ENCODE assay signal across 8 cellular contexts in genomic region chr6:109373762-109374161, GRCh38. TPM values are rescaled to one million over a fixed set of nuclear protein-coding genes. Genes with fewer than 3 reads are reported as not detected.
DNase-seq lines count a peak whose midpoint lies in the region; ATAC-seq lines count a peak whose summit lies in the region.

No MANE protein-coding gene starts in this region.

- peak overlapping the region; percentile 64 for H3K4me3 Mint-ChIP-seq in activated CD8-positive, alpha-beta memory T cell treated with anti-CD3 and anti-CD28 coated beads, Interleukin-2, amount 10 ng/mL, durations not matched to agents 7 days and 5 days
- H3K4me3 Mint-ChIP-seq in activated naive CD4-positive, alpha-beta T cell treated with anti-CD3 and anti-CD28 coated beads for 36 hours: peak overlapping the region; percentile 20
- H3K4me3 Mint-ChIP-seq in stimulated activated naive B cell treated with anti-CD40 and anti-IgM and Interleukin-4, amounts not matched to agents 10 μg/mL and 1 μg/mL and 100 μg/mL, for 72 hours: peak overlapping the region; percentile 14 to 42

- intact Hi-C loops in activated naive CD4-positive, alpha-beta T cell treated with anti-CD3 and anti-CD28 coated beads for 36 hours (cut with micrococcal nuclease): loop anchor here (1.0 to 2.0 kb wide), 3 partner anchors 8 to 171 kb away; no protein-coding TSS in a partner anchor

- H3K9me3 Mint-ChIP-seq in activated CD8-positive, alpha-beta memory T cell treated with anti-CD3 and anti-CD28 coated beads, Interleukin-2, amount 10 ng/mL, durations not matched to agents 7 days and 5 days (ENCODE audit: low read depth): no peaks in the 10 kb centered on the region
- H3K9me3 Mint-ChIP-seq in activated naive CD4-positive, alpha-beta T cell treated with anti-CD3 and anti-CD28 coated beads for 36 hours: no peaks in the 10 kb centered on the region
- no peaks in the 10 kb centered on the region for H3K9me3 Mint-ChIP-seq in stimulated activated naive B cell treated with anti-CD40 and anti-IgM and Interleukin-4, amounts not matched to agents 10 μg/mL and 1 μg/mL and 100 μg/mL, for 72 hours

- peak; percentile 95 for ATAC-seq in activated CD8-positive, alpha-beta memory T cell treated with anti-CD3 and anti-CD28 coated beads, Interleukin-2, amount 10 ng/mL, durations not matched to agents 7 days and 5 days
- peak; percentile 95 for ATAC-seq in HG03045 (IDR thresholded peaks at IDR 0.05; ENCODE audit: unreplicated experiment)
- peak; percentile 97 for ATAC-seq in stimulated activated naive B cell treated with anti-CD40 and anti-IgM and Interleukin-4, amounts not matched to agents 10 μg/mL and 1 μg/mL and 100 μg/mL, for 72 hours (replicated peaks)

- CTCF ChIA-PET in activated CD8-positive, alpha-beta memory T cell treated with anti-CD3 and anti-CD28 coated beads, Interleukin-2, amount 10 ng/mL, durations not matched to agents 7 days and 5 days (lab: Charles Lee): interaction anchor here (1.1 to 2.8 kb wide), 4 partner anchors 10 to 188 kb away, joined by 3 to 11 read pairs (median 5); no protein-coding TSS in a partner anchor
- CTCF ChIA-PET in activated naive CD4-positive, alpha-beta T cell treated with anti-CD3 and anti-CD28 coated beads for 36 hours (lab: Charles Lee): interaction anchor here (0.7 to 1.3 kb wide), 2 partner anchors 8 to 10 kb away, joined by 3 to 10 read pairs; no protein-coding TSS in a partner anchor

- peak overlapping the region; percentile 92 for H3K27ac Mint-ChIP-seq in activated CD8-positive, alpha-beta memory T cell treated with anti-CD3 and anti-CD28 coated beads, Interleukin-2, amount 10 ng/mL, durations not matched to agents 7 days and 5 days
- H3K27ac Mint-ChIP-seq in activated naive CD4-positive, alpha-beta T cell treated with anti-CD3 and anti-CD28 coated beads for 36 hours: peak overlapping the region; percentile 78
- H3K27ac Mint-ChIP-seq in stimulated activated naive B cell treated with anti-CD40 and anti-IgM and Interleukin-4, amounts not matched to agents 10 μg/mL and 1 μg/mL and 100 μg/mL, for 72 hours: peak overlapping the region; percentile 2

- DNase-seq in activated CD8-positive, alpha-beta memory T cell treated with anti-CD3 and anti-CD28 coated beads, Interleukin-2, amount 10 ng/mL, durations not matched to agents 7 days and 5 days: peak; percentile 86
- DNase-seq in activated CD8-positive, alpha-beta memory T cell treated with anti-CD3 and anti-CD28 coated beads, Interleukin-2, amount 50 U/mL, for 4 hours: no peak
- DNase-seq in activated naive CD4-positive, alpha-beta T cell treated with anti-CD3 and anti-CD28 coated beads for 36 hours: peak; percentile 74
- peak; percentile 29 for DNase-seq in stimulated activated naive B cell treated with anti-CD40 and anti-IgM and Interleukin-4, amounts not matched to agents 10 μg/mL and 1 μg/mL and 100 μg/mL, for 72 hours
- DNase-seq in NCI-H748 (lab: John Stamatoyannopoulos, UW; ENCODE audit: unreplicated experiment): no peak
- DNase-seq in NCI-H748 treated with DMSO at 0.1 percent for 48 hours (lab: John Stamatoyannopoulos, UW): no peak
- DNase-seq in EL: no peak

- H3K4me1 Mint-ChIP-seq in activated CD8-positive, alpha-beta memory T cell treated with anti-CD3 and anti-CD28 coated beads, Interleukin-2, amount 10 ng/mL, durations not matched to agents 7 days and 5 days: peaks cover 74% of the 10 kb centered on the region
- H3K4me1 Mint-ChIP-seq in activated naive CD4-positive, alpha-beta T cell treated with anti-CD3 and anti-CD28 coated beads for 36 hours (ENCODE audit: low read depth): peaks cover 63% of the 10 kb centered on the region
- H3K4me1 Mint-ChIP-seq in stimulated activated naive B cell treated with anti-CD40 and anti-IgM and Interleukin-4, amounts not matched to agents 10 μg/mL and 1 μg/mL and 100 μg/mL, for 72 hours: peaks cover 30 to 52% of the 10 kb centered on the region in 2 donors

- H3K36me3 Mint-ChIP-seq in activated CD8-positive, alpha-beta memory T cell treated with anti-CD3 and anti-CD28 coated beads, Interleukin-2, amount 10 ng/mL, durations not matched to agents 7 days and 5 days: peaks cover 82% of the 10 kb centered on the region
- H3K36me3 Mint-ChIP-seq in activated naive CD4-positive, alpha-beta T cell treated with anti-CD3 and anti-CD28 coated beads for 36 hours (ENCODE audit: low read depth): peaks cover 56% of the 10 kb centered on the region
- peaks cover 43 to 63% of the 10 kb centered on the region in 2 donors for H3K36me3 Mint-ChIP-seq in stimulated activated naive B cell treated with anti-CD40 and anti-IgM and Interleukin-4, amounts not matched to agents 10 μg/mL and 1 μg/mL and 100 μg/mL, for 72 hours

- H3K27me3 Mint-ChIP-seq in activated CD8-positive, alpha-beta memory T cell treated with anti-CD3 and anti-CD28 coated beads, Interleukin-2, amount 10 ng/mL, durations not matched to agents 7 days and 5 days: no peaks in the 10 kb centered on the region
- no peaks in the 10 kb centered on the region for H3K27me3 Mint-ChIP-seq in activated naive CD4-positive, alpha-beta T cell treated with anti-CD3 and anti-CD28 coated beads for 36 hours (ENCODE audit: low read depth)
- no peaks in the 10 kb centered on the region for H3K27me3 Mint-ChIP-seq in stimulated activated naive B cell treated with anti-CD40 and anti-IgM and Interleukin-4, amounts not matched to agents 10 μg/mL and 1 μg/mL and 100 μg/mL, for 72 hours

RNA-seq across cellular contexts. Expression of gene CD164, which starts 8.5 kb away (rescaled TPM):
- 100 to 1,000 TPM; 238 to 275 TPM for total RNA-seq in activated CD8-positive, alpha-beta memory T cell treated with anti-CD3 and anti-CD28 coated beads, Interleukin-2, amount 10 ng/mL, durations not matched to agents 7 days and 5 days
- 100 to 1,000 TPM; 177 to 180 TPM for total RNA-seq in activated naive CD4-positive, alpha-beta T cell treated with anti-CD3 and anti-CD28 coated beads for 36 hours

Comparison
In these comparisons a context has a peak if more than half of its experiments do, and no peak if none do; other contexts are left out.
1. DNase-seq: peak in activated CD8-positive, alpha-beta memory T cell treated with anti-CD3 and anti-CD28 coated beads, Interleukin-2, amount 10 ng/mL, durations not matched to agents 7 days and 5 days (single experiment), activated naive CD4-positive, alpha-beta T cell treated with anti-CD3 and anti-CD28 coated beads for 36 hours (single experiment) and stimulated activated naive B cell treated with anti-CD40 and anti-IgM and Interleukin-4, amounts not matched to agents 10 μg/mL and 1 μg/mL and 100 μg/mL, for 72 hours (single experiment); none in activated CD8-positive, alpha-beta memory T cell treated with anti-CD3 and anti-CD28 coated beads, Interleukin-2, amount 50 U/mL, for 4 hours (single experiment), NCI-H748 (single experiment), NCI-H748 treated with DMSO at 0.1 percent for 48 hours (single experiment) and EL (single experiment).
2. H3K27ac Mint-ChIP-seq: peak in every context shown above with its lines; median percentile 92 in activated CD8-positive, alpha-beta memory T cell treated with anti-CD3 and anti-CD28 coated beads, Interleukin-2, amount 10 ng/mL, durations not matched to agents 7 days and 5 days; 78 in activated naive CD4-positive, alpha-beta T cell treated with anti-CD3 and anti-CD28 coated beads for 36 hours; 2 in stimulated activated naive B cell treated with anti-CD40 and anti-IgM and Interleukin-4, amounts not matched to agents 10 μg/mL and 1 μg/mL and 100 μg/mL, for 72 hours.
3. Peak in every context shown above with its lines, with median percentiles within 50 percentile points of each other: ATAC-seq and H3K4me3 Mint-ChIP-seq.